16 cellular contexts compared by ENCODE assay signal in the genomic region with DNA sequence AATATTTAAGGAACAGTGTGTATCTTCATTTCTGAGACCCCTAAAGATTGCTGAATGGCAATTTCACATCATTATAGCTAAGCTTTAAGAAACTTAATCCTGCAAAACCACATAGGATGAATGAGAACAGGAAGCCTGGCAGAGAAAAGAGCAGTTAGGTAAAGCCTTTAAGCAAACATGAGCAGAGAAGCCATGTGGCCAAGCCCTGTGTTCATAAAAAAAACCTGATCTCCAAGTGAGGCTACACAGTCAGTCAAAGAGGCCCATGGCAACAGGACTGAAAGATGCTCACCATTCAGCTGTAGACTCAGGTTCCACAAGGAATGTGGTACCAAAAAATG. TPM values are rescaled to one million over a fixed set of nuclear protein-coding genes. Genes with fewer than 3 reads are reported as not detected.
DNase-seq lines count a peak whose midpoint lies in the region; ATAC-seq, FAIRE-seq and TF ChIP-seq lines count a peak whose summit lies in the region.
"Had no signal": no experiment of that assay in that cellular context is flagged by ENCODE, and none has a peak within 500 bp of the region (broad histone marks: within the 10 kb centered on the region; RNA-seq: fewer than 3 reads in every experiment).

No MANE protein-coding gene starts in this region.

- no peaks in the 10 kb centered on the region for H3K9me2 ChIP-seq in GM23338 (ENCODE audit: insufficient read depth)
- no peaks in the 10 kb centered on the region for H3K9me2 ChIP-seq in OCI-LY7 (ENCODE audit: insufficient read depth, low read length)

- no peak for TF ChIP-seq POLR2A in A549 (IDR thresholded peaks at IDR 0.05; ENCODE audit: low read length)

- intact Hi-C loops in OCI-LY7 (cut with micrococcal nuclease; ENCODE audit: unreplicated experiment) = no loop called here

- TF ChIP-seq CTCF in A549 (IDR thresholded peaks at IDR 0.05) (no peak), GM23338 (conservative IDR thresholded peaks at IDR 0.05; ENCODE audit: low read depth in 2 of 2) (no peak), OCI-LY7 (conservative IDR thresholded peaks at IDR 0.05; ENCODE audit: low read length) (no peak)

- H3K27me3 Mint-ChIP-seq in GM23338 (ENCODE audit: insufficient read depth, low read depth, poor library complexity) = peaks cover 4% of the 10 kb centered on the region

- H3K27me3 ChIP-seq in GM23338 (ENCODE audit: insufficient read depth) (no peaks in the 10 kb centered on the region), SJSA1 (replicated peaks) (no peaks in the 10 kb centered on the region)
- H3K27me3 ChIP-seq: neutrophil had no signal

- peaks cover 13% of the 10 kb centered on the region for H3K4me1 ChIP-seq in A549
- peaks cover 56% of the 10 kb centered on the region for H3K4me1 ChIP-seq in GM23338 (ENCODE audit: insufficient read depth)
- peaks cover 13% of the 10 kb centered on the region for H3K4me1 ChIP-seq in SJSA1 (replicated peaks)
- H3K4me1 ChIP-seq in OCI-LY7 (ENCODE audit: insufficient read depth, low read length, poor library complexity, severe bottlenecking) = peaks cover 18% of the 10 kb centered on the region

- peak overlapping the region; percentile 6 to 55; a peak in 4 of 6 replicates for H3K27ac ChIP-seq in A549
- peak overlapping the region; percentile 87 for H3K27ac ChIP-seq in GM23338 (ENCODE audit: low read depth)
- peak overlapping the region; percentile 22 for H3K27ac ChIP-seq in SJSA1
- H3K27ac ChIP-seq in OCI-LY7 (ENCODE audit: low read depth, low read length, poor library complexity, severe bottlenecking) = no peak overlapping the region
- H3K27ac ChIP-seq: neutrophil had no signal

- no peaks in the 10 kb centered on the region; the same call in 1 of the 2 replicates for H3K36me3 ChIP-seq in GM23338 (ENCODE audit: insufficient read depth)
- H3K36me3 ChIP-seq in SJSA1 = no peaks in the 10 kb centered on the region
- H3K36me3 ChIP-seq in OCI-LY7 (ENCODE audit: insufficient read depth, low read length) = no peaks in the 10 kb centered on the region
- H3K36me3 ChIP-seq: neutrophil had no signal

- no peaks in the 10 kb centered on the region for H3K9me3 Mint-ChIP-seq in GM23338

- H3K4me3 Mint-ChIP-seq in GM23338 = no peak overlapping the region

- ATAC-seq in A549 (no peak), GM23338 (peak; percentile 43), left lobe of liver (peak; percentile 63), GM21529 (IDR thresholded peaks at IDR 0.05; ENCODE audit: unreplicated experiment) (no peak), GM18870 (IDR thresholded peaks at IDR 0.05; ENCODE audit: unreplicated experiment) (no peak)

- peaks cover 3% of the 10 kb centered on the region; the same call in 2 of the 3 replicates for H3K36me3 Mint-ChIP-seq in GM23338 (ENCODE audit: low read depth)

- peaks cover 42% of the 10 kb centered on the region for H3K4me1 Mint-ChIP-seq in GM23338

- no peak for DNase-seq in A549 (ENCODE audit: low read depth in 1 of 2, low spot score in 1 of 2)
- DNase-seq in GM23338 (ENCODE audit: low spot score) = no peak
- no peak for DNase-seq in SJSA1 (ENCODE audit: low read depth in 1 of 2, low spot score in 2 of 2)
- DNase-seq in left lobe of liver (ENCODE audit: low spot score) = no peak
- no peak for DNase-seq in activated CD8-positive, alpha-beta memory T cell treated with anti-CD3 and anti-CD28 coated beads, Interleukin-2, amount 50 U/mL, for 48 hours
- no peak for DNase-seq in OCI-LY7 (ENCODE audit: low spot score)
- DNase-seq: activated gamma-delta T cell treated with Interleukin-2 at 50 U/mL for 16 hours, NCI-H524 treated with DMSO at 0.1 percent for 48 hours, SHP77 had no signal

- no peak for TF ChIP-seq EP300 in A549 (IDR thresholded peaks at IDR 0.05)

- peak overlapping the region; percentile 22 for H3K27ac Mint-ChIP-seq in GM23338

- H3K9me3 ChIP-seq in A549 = no peaks in the 10 kb centered on the region
- no peaks in the 10 kb centered on the region for H3K9me3 ChIP-seq in SJSA1 (replicated peaks)
- H3K9me3 ChIP-seq in OCI-LY7 (ENCODE audit: low read length) = no peaks in the 10 kb centered on the region
- H3K9me3 ChIP-seq: neutrophil had no signal

- H2AFZ ChIP-seq in GM23338 = no peak overlapping the region
- no peak overlapping the region for H2AFZ ChIP-seq in OCI-LY7 (ENCODE audit: low read length)

- CTCF ChIA-PET in A549 (lab: Yijun Ruan, JAX) (interaction anchor here (1.2 to 2.2 kb wide), 2 partner anchors 12 to 25 kb away, joined by 3 to 9 read pairs; no protein-coding TSS in a partner anchor), OCI-LY7 (lab: Charles Lee; ENCODE audit: unreplicated experiment) (no interaction called here)

- TF ChIP-seq RAD21 in A549 (conservative IDR thresholded peaks at IDR 0.05 in 1 of 2, IDR thresholded peaks at IDR 0.05 in 1 of 2) = no peak

- FAIRE-seq in A549 (lab: Jason Lieb, UNC) = no peak
- FAIRE-seq: HTR-8/SVneo, TTC549, urothelium cell line had no signal

- H3K79me2 ChIP-seq in GM23338 (replicated peaks; ENCODE audit: insufficient read depth) (peaks cover 5% of the 10 kb centered on the region; the same call in 1 of the 2 replicates), OCI-LY7 (ENCODE audit: insufficient read depth, low read depth, low read length) (no peaks in the 10 kb centered on the region)

- no TSS peak for BruUV-seq in OCI-LY7 (replicated peaks; lab: Mats Ljungman, UMichigan)

- H3K4me2 ChIP-seq in A549 = peak overlapping the region; percentile 50
- peak overlapping the region; percentile 50 for H3K4me2 ChIP-seq in GM23338
- no peak overlapping the region for H3K4me2 ChIP-seq in OCI-LY7 (ENCODE audit: low read length)

- no peaks in the 10 kb centered on the region for H4K20me1 ChIP-seq in GM23338 (replicated peaks; ENCODE audit: insufficient read depth)
- H4K20me1 ChIP-seq in OCI-LY7 (ENCODE audit: insufficient read depth, low read length) = no peaks in the 10 kb centered on the region

- no peak overlapping the region for H3K4me3 ChIP-seq in A549
- no peak overlapping the region for H3K4me3 ChIP-seq in GM23338
- H3K4me3 ChIP-seq in SJSA1 = no peak overlapping the region
- no peak overlapping the region for H3K4me3 ChIP-seq in OCI-LY7 (ENCODE audit: low read depth, low read length, poor library complexity, severe bottlenecking)
- H3K4me3 ChIP-seq: lung had no signal

- H3F3A ChIP-seq in GM23338 (replicated peaks; ENCODE audit: low read depth) = no peaks in the 10 kb centered on the region

- POLR2A ChIA-PET in A549 (lab: Yijun Ruan, JAX) = no interaction called here
- POLR2A ChIA-PET in OCI-LY7 (lab: Charles Lee) = no interaction called here

TF ChIP-seq in A549, 52 proteins besides CTCF, POLR2A, EP300 and RAD21 (continues in another document):
- no peak for TF ChIP-seq ATOH8 (CRISPR knock-in tag; IDR thresholded peaks at IDR 0.05; ENCODE audit: low read depth)

TF ChIP-seq in GM23338, 12 proteins besides CTCF, POLR2A, EP300 and RAD21 (continues in another document):
- no peak for TF ChIP-seq ZNF331 (CRISPR knock-in tag; IDR thresholded peaks at IDR 0.05; ENCODE audit: low read depth)

RNA-seq across cellular contexts. Expression of gene LIPA, which starts 9.3 kb away (rescaled TPM):
- polyA plus RNA-seq in A549 (2011; rRNA removed) (80.2 and 96.2 TPM in 2 replicates), A549 (2017; fragmentation: RNase III; extraction: RNeasy Plus Mini Kit Qiagen cat#74134 plus additional on column Dnase treatment) (42.7 to 55.0 TPM (median 51.2 TPM) in 3 replicates), GM23338 (2016; fragmentation: Nextera tagmentation; extraction: Ambion mirVana) (36.5 and 37.8 TPM in 2 replicates)
- polyA plus RNA-seq in A549 (2012; cell fraction: cytosol; rRNA removed) = 15.6 and 17.3 TPM in 2 replicates
- polyA plus RNA-seq in A549 (2012; cell fraction: nucleus; rRNA removed) = 14.3 and 21.2 TPM in 2 replicates
- 35.8 and 38.4 TPM in 2 replicates for polyA minus RNA-seq in A549 (2011; rRNA and poly(A)+ RNA removed)
- 71.4 and 86.3 TPM in 2 replicates for total RNA-seq in GM23338 (2014; rRNA removed; shearing (Covaris generic))
- total RNA-seq in SJSA1 (2014; rRNA removed; shearing (Covaris generic)) = 38.1 and 55.8 TPM in 2 replicates
- total RNA-seq in left lobe of liver (53.8 TPM), OCI-LY7 (2022) (19.0 and 19.4 TPM in 2 replicates)
- total RNA-seq in OCI-LY7 (2014; rRNA removed; shearing (Covaris generic)) = 8.9 and 11.7 TPM in 2 replicates

RNA-seq across cellular contexts. Expression of gene CH25H, which starts 35.2 kb away (rescaled TPM):
- polyA plus RNA-seq in A549 (2011; rRNA removed) (0.05 TPM in 1 of 2 replicates, not detected in the other), A549 (2017; fragmentation: RNase III; extraction: RNeasy Plus Mini Kit Qiagen cat#74134 plus additional on column Dnase treatment) (not detected in 3 replicates), GM23338 (2016; fragmentation: Nextera tagmentation; extraction: Ambion mirVana) (1.7 and 1.8 TPM in 2 replicates)
- polyA plus RNA-seq in A549 (2012; cell fraction: cytosol; rRNA removed) = 0.03 TPM in 1 of 2 replicates, not detected in the other
- not detected in 2 replicates for polyA plus RNA-seq in A549 (2012; cell fraction: nucleus; rRNA removed)
- polyA minus RNA-seq in A549 (2011; rRNA and poly(A)+ RNA removed) = not detected in 2 replicates
- 0.47 and 1.3 TPM in 2 replicates for total RNA-seq in GM23338 (2014; rRNA removed; shearing (Covaris generic))
- total RNA-seq in SJSA1 (2014; rRNA removed; shearing (Covaris generic)) = 0.55 TPM in 1 of 2 replicates, not detected in the other
- total RNA-seq in left lobe of liver (0.10 TPM), OCI-LY7 (2022) (not detected in 2 replicates)
- not detected in 2 replicates for total RNA-seq in OCI-LY7 (2014; rRNA removed; shearing (Covaris generic))

RNA-seq across cellular contexts. Expression of gene IFIT2, which starts 59.5 kb away (rescaled TPM):
- 0.81 and 1.1 TPM in 2 replicates for polyA plus RNA-seq in A549 (2011; rRNA removed)
- polyA plus RNA-seq in A549 (2012; cell fraction: cytosol; rRNA removed) = 0.12 and 0.13 TPM in 2 replicates
- 0.04 and 0.06 TPM in 2 replicates for polyA plus RNA-seq in A549 (2012; cell fraction: nucleus; rRNA removed)
- polyA plus RNA-seq in A549 (2017; fragmentation: RNase III; extraction: RNeasy Plus Mini Kit Qiagen cat#74134 plus additional on column Dnase treatment) = 0.75 to 0.94 TPM (median 0.77 TPM) in 3 replicates
- polyA minus RNA-seq in A549 (2011; rRNA and poly(A)+ RNA removed) = 0.29 and 0.50 TPM in 2 replicates
- not detected in 2 replicates for total RNA-seq in GM23338 (2014; rRNA removed; shearing (Covaris generic))
- polyA plus RNA-seq in GM23338 (2016; fragmentation: Nextera tagmentation; extraction: Ambion mirVana) = 0.10 and 0.24 TPM in 2 replicates
- 0.44 and 2.2 TPM in 2 replicates for total RNA-seq in SJSA1 (2014; rRNA removed; shearing (Covaris generic))
- total RNA-seq in left lobe of liver = 6.0 TPM
- 0.26 and 0.57 TPM in 2 replicates for total RNA-seq in OCI-LY7 (2014; rRNA removed; shearing (Covaris generic))
- total RNA-seq in OCI-LY7 (2022) = 0.37 and 0.72 TPM in 2 replicates

Comparison
In these comparisons a context has a peak if more than half of its experiments do, and no peak if none do; other contexts are left out.
1. ATAC-seq: peak in GM23338 (single experiment) and left lobe of liver (single experiment); none in A549 (0 of 2), GM21529 (single experiment) and GM18870 (single experiment).